Comparison of ENCODE assay signal across 12 cellular contexts in genomic region chr7:18829518-18830252, GRCh38.
DNase-seq lines count a peak whose midpoint lies in the region; ATAC-seq and TF ChIP-seq lines count a peak whose summit lies in the region.
"Had no signal": no experiment of that assay in that cellular context is flagged by ENCODE, and none has a peak within 500 bp of the region (broad histone marks: within the 10 kb centered on the region; RNA-seq: fewer than 3 reads in every experiment).

No MANE protein-coding gene starts in this region.

- no peak for ATAC-seq in GM19452 (IDR thresholded peaks at IDR 0.05; ENCODE audit: unreplicated experiment)

- POLR2A ChIA-PET in AG04449 (lab: Yijun Ruan, JAX): interaction anchor here (0.7 kb wide), 1 partner anchor 61 kb away, joined by 3 read pairs; no protein-coding TSS in a partner anchor

- CTCF ChIA-PET in AG04449 (lab: Yijun Ruan, JAX): no interaction called here

- DNase-seq in AG04449 (ENCODE audit: low read depth, low spot score) (peak; percentile 31), HT1080 (ENCODE audit: low read depth) (peak; percentile 17), astrocyte of the cerebellum (ENCODE audit: low read depth) (peak; percentile 37), kidney glomerular epithelial cell (lab: John Stamatoyannopoulos, UW) (peak; percentile 6), iPS-NIHi11 (ENCODE audit: low spot score) (no peak), NCI-H1930 (lab: John Stamatoyannopoulos, UW) (no peak), ACHN (no peak)
- DNase-seq: activated CD8-positive, alpha-beta memory T cell treated with anti-CD3 and anti-CD28 coated beads for 24 hours; amygdala; NCI-H1048; nucleus accumbens had no signal

- H3K4me3 ChIP-seq in AG04449 (ENCODE audit: low read depth, low read length) (no peak overlapping the region), astrocyte of the cerebellum (ENCODE audit: low read depth, low read length) (no peak overlapping the region)

- in situ Hi-C loops in astrocyte of the cerebellum (cut with HindIII; ENCODE audit: low sequenced_read_pairs) (loop anchor here (5.0 kb wide), 1 partner anchor 72 kb away; no protein-coding TSS in a partner anchor), ACHN (cut with HindIII; ENCODE audit: low pct_ligation_motif_present, low pct_unique_long_range_greater_than_20kb, low sequenced_read_pairs) (no loop called here)

- no peak for TF ChIP-seq CTCF in AG04449 (IDR thresholded peaks at IDR 0.05; ENCODE audit: insufficient read depth, low read length, missing control alignments)
- no peak for TF ChIP-seq CTCF in astrocyte of the cerebellum (IDR thresholded peaks at IDR 0.05; ENCODE audit: low read depth, low read length, missing control alignments)

Comparison
In these comparisons a context has a peak if more than half of its experiments do, and no peak if none do; other contexts are left out.
1. DNase-seq: peak in AG04449 (single experiment), HT1080 (single experiment), astrocyte of the cerebellum (single experiment) and kidney glomerular epithelial cell (single experiment); none in iPS-NIHi11 (single experiment), NCI-H1930 (0 of 2) and ACHN (single experiment).